In the genomic region with DNA sequence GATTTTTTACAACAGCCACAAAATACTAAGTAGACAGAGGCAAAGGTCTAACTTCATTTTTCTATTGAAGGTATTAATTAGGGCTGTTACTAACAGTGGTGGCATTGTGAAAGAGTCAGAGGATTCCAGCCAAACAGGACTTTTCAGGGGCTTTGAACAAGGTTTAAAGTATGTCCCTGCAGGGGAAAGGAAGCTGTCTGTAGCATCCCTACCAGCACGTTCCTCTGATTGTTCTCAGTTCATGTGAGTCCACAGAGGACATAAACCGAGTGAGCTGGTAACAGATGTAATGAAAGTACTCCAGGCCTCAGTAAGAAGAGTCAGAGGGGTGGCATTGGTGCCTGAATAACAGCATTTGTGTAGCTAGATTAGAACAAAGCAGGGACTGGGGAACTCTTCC, we compare ENCODE assay signal across 17 cellular contexts.
"Had no signal": no experiment of that assay in that cellular context is flagged by ENCODE, and none has a peak within 500 bp of the region (broad histone marks: within the 10 kb centered on the region; RNA-seq: fewer than 3 reads in every experiment).

No MANE protein-coding gene starts in this region.

- H3K27ac Mint-ChIP-seq: activated naive CD4-positive, alpha-beta T cell treated with anti-CD3 and anti-CD28 coated beads, Interleukin-2, amount 50 U/mL, for 72 hours; activated T-cell treated with anti-CD3 and anti-CD28 coated beads, Interleukin-2, amount 50 U/mL, for 24 hours; activated T-helper 17 cell treated with anti-CD3 and anti-CD28 coated beads, Interleukin-2, amount 50 U/mL, for 72 hours; naive B cell; WTC11 had no signal

- H3K36me3 ChIP-seq: brain microvascular endothelial cell, gastroesophageal sphincter, lower lobe of right lung, spleen had no signal

- DNase-seq: activated T-cell treated with anti-CD3 and anti-CD28 coated beads, Interleukin-2, amount 50 U/mL, for 24 hours; aorta; brain microvascular endothelial cell; central memory CD4-positive, alpha-beta T cell; head of caudate nucleus; lower lobe of right lung; naive B cell; retina; spleen; stimulated activated CD4-positive, alpha-beta T cell treated with anti-CD3 and anti-CD28 coated beads, Interleukin-4, amount 100 ng/mL, for 1 hour; stimulated activated naive CD4-positive, alpha-beta T cell; T-helper 9 cell had no signal

- H3K4me1 ChIP-seq: spleen had no signal

- H3K4me1 Mint-ChIP-seq: naive B cell had no signal

- ATAC-seq: activated naive CD4-positive, alpha-beta T cell treated with anti-CD3 and anti-CD28 coated beads, Interleukin-2, amount 50 U/mL, for 72 hours; activated T-helper 17 cell treated with anti-CD3 and anti-CD28 coated beads, Interleukin-2, amount 50 U/mL, for 72 hours; gastroesophageal sphincter; lower lobe of right lung; WTC11 had no signal

- H3K4me3 ChIP-seq: gastroesophageal sphincter, lower lobe of right lung, spleen had no signal

- H3K4me3 Mint-ChIP-seq: activated T-cell treated with anti-CD3 and anti-CD28 coated beads, Interleukin-2, amount 50 U/mL, for 24 hours; activated T-helper 17 cell treated with anti-CD3 and anti-CD28 coated beads, Interleukin-2, amount 50 U/mL, for 72 hours; WTC11 had no signal

- H3K9me3 ChIP-seq: gastroesophageal sphincter, lower lobe of right lung, spleen had no signal

- H3K27me3 ChIP-seq: brain microvascular endothelial cell, gastroesophageal sphincter, spleen had no signal

- H3K27ac ChIP-seq: brain microvascular endothelial cell, epithelial cell of prostate, gastroesophageal sphincter, lower lobe of right lung, spleen had no signal

- H3K36me3 Mint-ChIP-seq: activated naive CD4-positive, alpha-beta T cell treated with anti-CD3 and anti-CD28 coated beads, Interleukin-2, amount 50 U/mL, for 72 hours; naive B cell; WTC11 had no signal

- H3K9me3 Mint-ChIP-seq: activated naive CD4-positive, alpha-beta T cell treated with anti-CD3 and anti-CD28 coated beads, Interleukin-2, amount 50 U/mL, for 72 hours; activated T-cell treated with anti-CD3 and anti-CD28 coated beads, Interleukin-2, amount 50 U/mL, for 24 hours; activated T-helper 17 cell treated with anti-CD3 and anti-CD28 coated beads, Interleukin-2, amount 50 U/mL, for 72 hours; WTC11 had no signal
